Comparison of ENCODE assay signal across 18 cellular contexts in genomic region chr13:49302817-49303216, GRCh38. TPM values are rescaled to one million over a fixed set of nuclear protein-coding genes. Genes with fewer than 3 reads are reported as not detected.
A peak's percentile ranks its signal among the peaks of the same experiment; 100 is the strongest.
DNase-seq lines count a peak whose midpoint lies in the region; ATAC-seq and TF ChIP-seq lines count a peak whose summit lies in the region.
"Had no signal": no experiment of that assay in that cellular context is flagged by ENCODE, and none has a peak within 500 bp of the region (broad histone marks: within the 10 kb centered on the region; RNA-seq: fewer than 3 reads in every experiment).

No MANE protein-coding gene starts in this region.

- H3K27me3 ChIP-seq in stomach smooth muscle (ENCODE audit: control insufficient read depth in 1 of 2, insufficient read depth in 2 of 2, low read length in 2 of 2) = no peaks in the 10 kb centered on the region
- H3K27me3 ChIP-seq in lower lobe of right lung (ENCODE audit: low read depth) = no peaks in the 10 kb centered on the region
- H3K27me3 ChIP-seq: upper lobe of left lung had no signal

- DNase-seq in NCI-H2196 (lab: John Stamatoyannopoulos, UW; ENCODE audit: unreplicated experiment) (peak; percentile 3), NCI-H2196 treated with DMSO at 0.1 percent for 48 hours (lab: John Stamatoyannopoulos, UW; ENCODE audit: unreplicated experiment) (no peak), NCI-H146 treated with DMSO at 0.1 percent for 48 hours (lab: John Stamatoyannopoulos, UW; ENCODE audit: unreplicated experiment) (peak; percentile 16), mesenteric fat pad (ENCODE audit: low spot score) (no peak), lower lobe of right lung (no peak), AG08395 (ENCODE audit: low spot score) (no peak)
- DNase-seq: activated CD4-positive, alpha-beta T cell treated with anti-CD3 and anti-CD28 coated beads for 4 hours; activated CD8-positive, alpha-beta memory T cell treated with anti-CD3 and anti-CD28 coated beads, Interleukin-2, amount 50 U/mL, for 4 hours; activated effector memory CD4-positive, alpha-beta T cell treated with anti-CD3 and anti-CD28 coated beads, Interleukin-2, amount 50 U/mL, for 16 hours; aorta; CD4-positive, alpha-beta T cell; MM.1S; NCI-H2029 treated with DMSO at 0.1 percent for 48 hours; stimulated activated CD4-positive, alpha-beta T cell treated with anti-CD3 and anti-CD28 coated beads, Interleukin-12 subunit alpha, Interleukin-12 subunit beta, amount 100 ng/mL, for 4 hours had no signal

- peaks cover 0 to 5% of the 10 kb centered on the region in 2 donors for H3K36me3 ChIP-seq in stomach smooth muscle (ENCODE audit: control insufficient read depth in 2 of 2, insufficient read depth in 2 of 2, low read length in 2 of 2)
- no peaks in the 10 kb centered on the region for H3K36me3 ChIP-seq in lower lobe of right lung
- H3K36me3 ChIP-seq: upper lobe of left lung had no signal

- no peak overlapping the region for H3K9ac ChIP-seq in stomach smooth muscle (ENCODE audit: low read length in 2 of 2)

- no peak for ATAC-seq in lower lobe of right lung

- H3K27ac ChIP-seq in cingulate gyrus (ENCODE audit: low read depth, low read length) (peak overlapping the region; percentile 78), stomach smooth muscle (ENCODE audit: low read length) (peak overlapping the region; percentile 78), lower lobe of right lung (no peak overlapping the region)
- H3K27ac ChIP-seq: RWPE1 had no signal

- H3K9me3 ChIP-seq in stomach smooth muscle (ENCODE audit: control insufficient read depth in 2 of 2, low read length in 2 of 2) (no peaks in the 10 kb centered on the region), lower lobe of right lung (no peaks in the 10 kb centered on the region)
- H3K9me3 ChIP-seq: upper lobe of left lung had no signal

- H3K4me3 ChIP-seq in stomach smooth muscle (ENCODE audit: low read length in 2 of 2) (no peak overlapping the region), lower lobe of right lung (no peak overlapping the region)
- H3K4me3 ChIP-seq: upper lobe of left lung had no signal

- no peak for TF ChIP-seq CTCF in lower lobe of right lung (IDR thresholded peaks at IDR 0.05)

- intact Hi-C loops in lower lobe of right lung (cut with DNase I) = loop anchor here (5.0 kb wide), 1 partner anchor 309 kb away; no protein-coding TSS in a partner anchor

- peaks cover 40% of the 10 kb centered on the region for H3K4me1 ChIP-seq in stomach smooth muscle (ENCODE audit: control insufficient read depth, insufficient read depth, low read length)
- peaks cover 23% of the 10 kb centered on the region for H3K4me1 ChIP-seq in lower lobe of right lung

RNA-seq across cellular contexts. Expression of gene CDADC1, which starts 55.1 kb away (rescaled TPM):
- total RNA-seq in mesenteric fat pad = 12.3 TPM
- total RNA-seq in lower lobe of right lung = 7.9 TPM

Comparison
In these comparisons a context has a peak if more than half of its experiments do, and no peak if none do; other contexts are left out.
1. DNase-seq: peak in NCI-H2196 (single experiment) and NCI-H146 treated with DMSO at 0.1 percent for 48 hours (single experiment); none in NCI-H2196 treated with DMSO at 0.1 percent for 48 hours (single experiment), mesenteric fat pad (single experiment), lower lobe of right lung (single experiment) and AG08395 (single experiment).